Comparison of ENCODE assay signal across 9 cellular contexts in genomic region chr19:13705201-13705600, GRCh38.
"Had no signal": no experiment of that assay in that cellular context is flagged by ENCODE, and none has a peak within 500 bp of the region (broad histone marks: within the 10 kb centered on the region; RNA-seq: fewer than 3 reads in every experiment).

No MANE protein-coding gene starts in this region.

- DNase-seq: IMR-90, Karpas-422, KBM-7, KG1 had no signal

- H3K9ac ChIP-seq: KMS-11 had no signal

- FAIRE-seq: HTR-8/SVneo, K562 had no signal

- H3K4me3 ChIP-seq: K562 had no signal

- H3K27ac ChIP-seq: HL-60, KMS-11 had no signal

- ATAC-seq: K562 had no signal

- H3K27ac Mint-ChIP-seq: IgD-negative memory B cell had no signal

- H3K4me2 ChIP-seq: KMS-11 had no signal

- H3K4me1 Mint-ChIP-seq: IgD-negative memory B cell had no signal

- H3K4me3 Mint-ChIP-seq: IgD-negative memory B cell had no signal
